12 cellular contexts compared by ENCODE assay signal in genomic region chr11:111376453-111376871, GRCh38. TPM values are rescaled to one million over a fixed set of nuclear protein-coding genes. Genes with fewer than 3 reads are reported as not detected.
DNase-seq lines count a peak whose midpoint lies in the region; ATAC-seq and TF ChIP-seq lines count a peak whose summit lies in the region.
"Had no signal": no experiment of that assay in that cellular context is flagged by ENCODE, and none has a peak within 500 bp of the region (broad histone marks: within the 10 kb centered on the region; RNA-seq: fewer than 3 reads in every experiment).

No MANE protein-coding gene starts in this region.

- ATAC-seq in GM18907 (IDR thresholded peaks at IDR 0.05; ENCODE audit: unreplicated experiment) (peak; percentile 21), PC-3 (no peak), memory B cell (ENCODE audit: low read depth) (no peak), heart right ventricle (no peak)
- ATAC-seq: SK-N-SH treated with all-trans-retinoic acid at 6 μM for 48 hours had no signal

- H3K27me3 Mint-ChIP-seq in memory B cell, result no peaks in the 10 kb centered on the region
- H3K27me3 Mint-ChIP-seq: brain had no signal

- BruUV-seq in PC-3 (replicated peaks; lab: Mats Ljungman, UMichigan), result no TSS peak

- H3K4me1 ChIP-seq in PC-3 (ENCODE audit: insufficient read depth, low read length) (no peaks in the 10 kb centered on the region), heart right ventricle (peaks cover 0 to 14% (median 6%) of the 10 kb centered on the region in 9 donors)

- intact Hi-C loops in PC-3 (cut with micrococcal nuclease) (no loop called here), heart right ventricle (cut with DNase I) (no loop called here)

- H3K9me3 ChIP-seq in PC-3 (ENCODE audit: low read length) (no peaks in the 10 kb centered on the region), heart right ventricle (no peaks in the 10 kb centered on the region)

- peak overlapping the region; percentile 97 for H3K27ac Mint-ChIP-seq in memory B cell
- H3K27ac Mint-ChIP-seq: brain had no signal

- 39 to 58% methylated on average over 3 of the region's 3 CpGs for WGBS in heart right ventricle, 2 donors

- no peaks in the 10 kb centered on the region for H3F3A ChIP-seq in PC-3 (ENCODE audit: low read length, unreplicated experiment)

- H2AFZ ChIP-seq in PC-3 (ENCODE audit: low read length), result no peak overlapping the region

- no peak overlapping the region for H3K4me2 ChIP-seq in PC-3 (ENCODE audit: low read length)

- no peaks in the 10 kb centered on the region for H3K9me2 ChIP-seq in PC-3 (replicated peaks; ENCODE audit: low read length)

- peak overlapping the region; percentile 100 for H3K4me3 Mint-ChIP-seq in memory B cell
- H3K4me3 Mint-ChIP-seq: brain had no signal

- H3K27ac ChIP-seq in PC-3 (ENCODE audit: low read length), result no peak overlapping the region
- H3K27ac ChIP-seq in heart right ventricle, result no peak overlapping the region

- no peaks in the 10 kb centered on the region for H3K27me3 ChIP-seq in GM06990 (replicated peaks; ENCODE audit: control insufficient read depth, insufficient read depth, low read length)
- peaks cover 50% of the 10 kb centered on the region for H3K27me3 ChIP-seq in PC-3 (ENCODE audit: low read length)
- peaks cover 0 to 22% (median 8%) of the 10 kb centered on the region in 7 donors for H3K27me3 ChIP-seq in heart right ventricle

- H3K9me3 Mint-ChIP-seq in memory B cell, result no peaks in the 10 kb centered on the region

- H3K36me3 Mint-ChIP-seq in memory B cell, result peaks cover 31% of the 10 kb centered on the region
- H3K36me3 Mint-ChIP-seq: brain had no signal

- DNase-seq in GM06990 (ENCODE audit: extremely low read depth, insufficient read length) (no peak), PC-3 (peak; percentile 39), memory B cell (ENCODE audit: low spot score in 2 of 2) (no peak), heart right ventricle (no peak), SW480 (ENCODE audit: low spot score) (no peak), NCI-H1417 (lab: John Stamatoyannopoulos, UW) (no peak), anterior cingulate cortex (lab: John Stamatoyannopoulos, UW) (no peak)

- peaks cover 46% of the 10 kb centered on the region for H3K4me1 Mint-ChIP-seq in memory B cell

- peaks cover 1% of the 10 kb centered on the region; the same call in 1 of the 2 replicates for H3K36me3 ChIP-seq in GM06990 (ENCODE audit: control insufficient read depth, insufficient read depth, low read length)
- H3K36me3 ChIP-seq in PC-3 (ENCODE audit: low read depth, low read length), result no peaks in the 10 kb centered on the region
- H3K36me3 ChIP-seq in heart right ventricle, result no peaks in the 10 kb centered on the region

- H3K9ac ChIP-seq in PC-3 (ENCODE audit: low read length), result no peak overlapping the region

- POLR2A ChIA-PET in PC-3 (lab: Charles Lee; ENCODE audit: unreplicated experiment), result no interaction called here

- TF ChIP-seq CTCF in GM06990 (IDR thresholded peaks at IDR 0.05; ENCODE audit: insufficient read depth, low read length, poor library complexity, severe bottlenecking) (no peak), PC-3 (conservative IDR thresholded peaks at IDR 0.05; ENCODE audit: low read depth, low read length) (no peak), heart right ventricle (IDR thresholded peaks at IDR 0.05) (no peak)

- CTCF ChIA-PET in PC-3 (lab: Charles Lee), result no interaction called here

- H4K20me1 ChIP-seq in PC-3 (ENCODE audit: low read length), result no peaks in the 10 kb centered on the region

- H3K79me2 ChIP-seq in PC-3 (ENCODE audit: low read length), result no peaks in the 10 kb centered on the region

- H3K4me3 ChIP-seq in GM06990 (replicated peaks; ENCODE audit: low read depth, low read length) (peak overlapping the region; percentile 90), PC-3 (ENCODE audit: low read length) (no peak overlapping the region), heart right ventricle (no peak overlapping the region)

RNA-seq across cellular contexts. Expression of gene POU2AF1, which starts 2.6 kb away (rescaled TPM):
- total RNA-seq in PC-3 (2014; rRNA removed), result not detected in 2 replicates
- total RNA-seq in heart right ventricle, result 1 to 10 TPM in 2 of 10 donors, under 1 TPM in 5, not detected in 3; 0.07 to 1.8 (median 0.11) TPM
- under 1 TPM; 0.15 to 0.30 TPM for polyA plus RNA-seq in heart right ventricle
- total RNA-seq: endothelial cell of umbilical vein, pulmonary artery endothelial cell had no signal
- polyA plus RNA-seq: endothelial cell of umbilical vein had no signal
